In the genomic region with DNA sequence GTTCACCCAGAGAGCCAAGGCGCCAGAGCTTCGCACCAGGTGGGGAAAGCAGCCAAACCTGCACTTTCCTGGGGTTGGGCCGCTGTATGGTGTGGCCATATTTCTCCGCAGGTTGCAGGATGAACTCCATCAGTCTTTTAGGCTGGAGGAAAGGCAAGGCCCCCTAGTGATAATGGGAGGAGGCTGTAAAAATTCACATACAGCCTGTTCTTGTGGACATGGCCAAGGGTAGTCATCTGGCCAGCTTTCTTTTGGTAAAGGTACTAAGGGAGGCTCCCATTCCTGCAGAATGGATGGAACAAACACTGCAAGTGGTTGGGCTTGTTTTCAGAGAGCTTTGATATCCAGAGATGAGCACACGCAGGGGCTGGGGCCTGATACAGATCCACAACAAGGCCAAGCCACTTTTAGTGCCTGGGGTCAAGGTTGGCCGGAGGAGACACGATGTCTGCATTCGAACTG, we compare ENCODE assay signal across 11 cellular contexts. TPM values are rescaled to one million over a fixed set of nuclear protein-coding genes. Genes with fewer than 3 reads are reported as not detected.
DNase-seq lines count a peak whose midpoint lies in the region; ATAC-seq and TF ChIP-seq lines count a peak whose summit lies in the region.
"Had no signal": no experiment of that assay in that cellular context is flagged by ENCODE, and none has a peak within 500 bp of the region (broad histone marks: within the 10 kb centered on the region; RNA-seq: fewer than 3 reads in every experiment).

No MANE protein-coding gene starts in this region.

- POLR2A ChIA-PET in activated CD8-positive, alpha-beta T cell treated with anti-CD3 and anti-CD28 coated beads for 36 hours (lab: Charles Lee), result interaction anchor here (0.6 kb wide), 1 partner anchor 285 kb away, joined by 3 read pairs; no protein-coding TSS in a partner anchor

- in situ Hi-C loops in astrocyte of the spinal cord (cut with HindIII; ENCODE audit: low sequenced_read_pairs), result no loop called here

- intact Hi-C loops in activated CD8-positive, alpha-beta T cell treated with anti-CD3 and anti-CD28 coated beads for 36 hours (cut with micrococcal nuclease), result no loop called here

- no peak for ATAC-seq in activated CD8-positive, alpha-beta T cell treated with anti-CD3 and anti-CD28 coated beads for 36 hours

- peaks cover 40% of the 10 kb centered on the region for H3K27me3 Mint-ChIP-seq in activated CD8-positive, alpha-beta T cell treated with anti-CD3 and anti-CD28 coated beads for 36 hours

- peak; percentile 9 for DNase-seq in HCEC 1CT
- DNase-seq in astrocyte of the spinal cord (ENCODE audit: low read depth, low spot score), result no peak
- peak; percentile 80 for DNase-seq in islet precursor cell
- DNase-seq in NCI-H1092 (lab: John Stamatoyannopoulos, UW), result no peak
- no peak for DNase-seq in RPMI8226
- no peak for DNase-seq in NCI-H1105 treated with DMSO at 0.1 percent for 48 hours (lab: John Stamatoyannopoulos, UW)
- DNase-seq in activated CD8-positive, alpha-beta T cell treated with anti-CD3 and anti-CD28 coated beads for 36 hours, result no peak
- DNase-seq: NCI-H1417 treated with DMSO at 0.1 percent for 48 hours, small intestine had no signal

- H3K4me1 Mint-ChIP-seq in activated CD8-positive, alpha-beta T cell treated with anti-CD3 and anti-CD28 coated beads for 36 hours (ENCODE audit: low read depth), result peaks cover 20% of the 10 kb centered on the region

- no peaks in the 10 kb centered on the region for H3K36me3 Mint-ChIP-seq in activated CD8-positive, alpha-beta T cell treated with anti-CD3 and anti-CD28 coated beads for 36 hours (ENCODE audit: low read depth)

- TF ChIP-seq CTCF in astrocyte of the spinal cord (IDR thresholded peaks at IDR 0.05; ENCODE audit: low read depth, low read length), result peak; percentile 2
- no peak for TF ChIP-seq CTCF in activated CD8-positive, alpha-beta T cell treated with anti-CD3 and anti-CD28 coated beads for 36 hours (IDR thresholded peaks at IDR 0.05)

- no peak overlapping the region for H3K4me3 Mint-ChIP-seq in activated CD8-positive, alpha-beta T cell treated with anti-CD3 and anti-CD28 coated beads for 36 hours
- H3K4me3 Mint-ChIP-seq: T-helper 1 cell treated with Interleukin-12 subunit alpha and Interleukin-12 subunit beta and Interleukin-4 antibody, amounts not matched to agents 30 μg/mL and 1 μg/mL, for 36 hours had no signal

- H3K9me3 Mint-ChIP-seq in activated CD8-positive, alpha-beta T cell treated with anti-CD3 and anti-CD28 coated beads for 36 hours, result no peaks in the 10 kb centered on the region
- H3K9me3 Mint-ChIP-seq: T-helper 1 cell treated with Interleukin-12 subunit alpha and Interleukin-12 subunit beta and Interleukin-4 antibody, amounts not matched to agents 30 μg/mL and 1 μg/mL, for 36 hours had no signal

- CTCF ChIA-PET in activated CD8-positive, alpha-beta T cell treated with anti-CD3 and anti-CD28 coated beads for 36 hours (lab: Charles Lee), result interaction anchor here (1.3 to 4.2 kb wide), 4 partner anchors 9 to 176 kb away, joined by 3 to 17 read pairs (median 6); no protein-coding TSS in a partner anchor

- H3K4me3 ChIP-seq in astrocyte of the spinal cord (ENCODE audit: low read depth, low read length) (peak overlapping the region; percentile 39), skin epidermis (no peak overlapping the region)

- H3K27ac Mint-ChIP-seq in activated CD8-positive, alpha-beta T cell treated with anti-CD3 and anti-CD28 coated beads for 36 hours, result no peak overlapping the region
- H3K27ac Mint-ChIP-seq: T-helper 1 cell treated with Interleukin-12 subunit alpha and Interleukin-12 subunit beta and Interleukin-4 antibody, amounts not matched to agents 30 μg/mL and 1 μg/mL, for 36 hours had no signal

- H3K27ac ChIP-seq in skin epidermis, result peak overlapping the region; percentile 8 to 88 (median 67)

RNA-seq across cellular contexts. Expression of gene C22orf31, which starts 29.6 kb away (rescaled TPM):
- not detected for total RNA-seq in activated CD8-positive, alpha-beta T cell treated with anti-CD3 and anti-CD28 coated beads for 36 hours

RNA-seq across cellular contexts. Expression of gene KREMEN1, which starts 40.8 kb away (rescaled TPM):
- total RNA-seq in activated CD8-positive, alpha-beta T cell treated with anti-CD3 and anti-CD28 coated beads for 36 hours, result under 1 TPM; 0.11 to 0.43 TPM

Comparison
In these comparisons a context has a peak if more than half of its experiments do, and no peak if none do; other contexts are left out.
1. DNase-seq: peak in HCEC 1CT (single experiment) and islet precursor cell (single experiment); none in astrocyte of the spinal cord (single experiment), NCI-H1092 (single experiment), RPMI8226 (single experiment), NCI-H1105 treated with DMSO at 0.1 percent for 48 hours (single experiment) and activated CD8-positive, alpha-beta T cell treated with anti-CD3 and anti-CD28 coated beads for 36 hours (single experiment).